In genomic region chr15:40369474-40369869, GRCh38 we compare ENCODE assay signal across 23 cellular contexts. TPM values are rescaled to one million over a fixed set of nuclear protein-coding genes. Genes with fewer than 3 reads are reported as not detected.
DNase-seq lines count a peak whose midpoint lies in the region; ATAC-seq, FAIRE-seq and TF ChIP-seq lines count a peak whose summit lies in the region.
"Had no signal": no experiment of that assay in that cellular context is flagged by ENCODE, and none has a peak within 500 bp of the region (broad histone marks: within the 10 kb centered on the region; RNA-seq: fewer than 3 reads in every experiment).

No MANE protein-coding gene starts in this region.

- no peak for DNase-seq in activated CD8-positive, alpha-beta memory T cell treated with anti-CD3 and anti-CD28 coated beads, Interleukin-2, amount 10 ng/mL, durations not matched to agents 7 days and 5 days
- no peak for DNase-seq in activated CD8-positive, alpha-beta memory T cell treated with anti-CD3 and anti-CD28 coated beads, Interleukin-2, amount 50 U/mL, for 48 hours
- peak; percentile 76 for DNase-seq in kidney
- peak; percentile 29 for DNase-seq in osteoblast (ENCODE audit: insufficient read length, low spot score, missing footprints)
- no peak for DNase-seq in NCI-H2107 (lab: John Stamatoyannopoulos, UW)
- DNase-seq in activated gamma-delta T cell treated with Interleukin-2 at 50 U/mL for 16 hours = no peak
- DNase-seq in NCI-H1930 (lab: John Stamatoyannopoulos, UW) = no peak
- DNase-seq: CD8-positive, alpha-beta T cell; HFFc6; MV-4-11; NCI-H187; NCI-H226; NCI-H524; NCI-H82; SHP77 treated with DMSO at 0.1 percent for 48 hours had no signal

- TF ChIP-seq CTCF in kidney (IDR thresholded peaks at IDR 0.05; ENCODE audit: borderline replicate concordance, extremely low read depth, insufficient read depth) = no peak
- no peak for TF ChIP-seq CTCF in osteoblast (IDR thresholded peaks at IDR 0.05; ENCODE audit: extremely low read depth, low read depth, low read length)

- no peak for FAIRE-seq in kidney (lab: Jason Lieb, UNC)
- FAIRE-seq: D721Med, GM12891, H1 had no signal

- H3K36me3 ChIP-seq in kidney (ENCODE audit: control insufficient read depth in 1 of 2, insufficient read depth in 2 of 2, low read length in 2 of 2) (no peaks in the 10 kb centered on the region), osteoblast (ENCODE audit: insufficient read depth, low read length) (no peaks in the 10 kb centered on the region)

- H3K27ac Mint-ChIP-seq in activated CD8-positive, alpha-beta memory T cell treated with anti-CD3 and anti-CD28 coated beads, Interleukin-2, amount 10 ng/mL, durations not matched to agents 7 days and 5 days = no peak overlapping the region
- H3K27ac Mint-ChIP-seq in activated T-helper 17 cell treated with anti-CD3 and anti-CD28 coated beads, Interleukin-2, amount 50 U/mL, for 72 hours = no peak overlapping the region
- H3K27ac Mint-ChIP-seq: CD8-positive, alpha-beta T cell; HFFc6 had no signal

- no peaks in the 10 kb centered on the region for H3K79me2 ChIP-seq in osteoblast (ENCODE audit: insufficient read depth, low read length)

- no peak for ATAC-seq in activated CD8-positive, alpha-beta memory T cell treated with anti-CD3 and anti-CD28 coated beads, Interleukin-2, amount 10 ng/mL, durations not matched to agents 7 days and 5 days
- no peak for ATAC-seq in activated T-helper 17 cell treated with anti-CD3 and anti-CD28 coated beads, Interleukin-2, amount 50 U/mL, for 72 hours (replicated peaks)
- ATAC-seq: CD8-positive, alpha-beta T cell had no signal

- peak overlapping the region; percentile 10 for H3K4me3 Mint-ChIP-seq in activated CD8-positive, alpha-beta memory T cell treated with anti-CD3 and anti-CD28 coated beads, Interleukin-2, amount 10 ng/mL, durations not matched to agents 7 days and 5 days
- peak overlapping the region; percentile 94 for H3K4me3 Mint-ChIP-seq in activated T-helper 17 cell treated with anti-CD3 and anti-CD28 coated beads, Interleukin-2, amount 50 U/mL, for 72 hours
- H3K4me3 Mint-ChIP-seq: HFFc6 had no signal

- H3K27me3 Mint-ChIP-seq in activated CD8-positive, alpha-beta memory T cell treated with anti-CD3 and anti-CD28 coated beads, Interleukin-2, amount 10 ng/mL, durations not matched to agents 7 days and 5 days = peaks cover 15% of the 10 kb centered on the region
- H3K27me3 Mint-ChIP-seq in activated T-helper 17 cell treated with anti-CD3 and anti-CD28 coated beads, Interleukin-2, amount 50 U/mL, for 72 hours = no peaks in the 10 kb centered on the region

- no peaks in the 10 kb centered on the region for H3K9me3 Mint-ChIP-seq in activated CD8-positive, alpha-beta memory T cell treated with anti-CD3 and anti-CD28 coated beads, Interleukin-2, amount 10 ng/mL, durations not matched to agents 7 days and 5 days (ENCODE audit: low read depth)
- no peaks in the 10 kb centered on the region for H3K9me3 Mint-ChIP-seq in activated T-helper 17 cell treated with anti-CD3 and anti-CD28 coated beads, Interleukin-2, amount 50 U/mL, for 72 hours
- H3K9me3 Mint-ChIP-seq: CD8-positive, alpha-beta T cell; HFFc6 had no signal

- H3K36me3 Mint-ChIP-seq in activated CD8-positive, alpha-beta memory T cell treated with anti-CD3 and anti-CD28 coated beads, Interleukin-2, amount 10 ng/mL, durations not matched to agents 7 days and 5 days = no peaks in the 10 kb centered on the region
- no peaks in the 10 kb centered on the region for H3K36me3 Mint-ChIP-seq in activated T-helper 17 cell treated with anti-CD3 and anti-CD28 coated beads, Interleukin-2, amount 50 U/mL, for 72 hours (ENCODE audit: low read depth)
- H3K36me3 Mint-ChIP-seq: CD8-positive, alpha-beta T cell had no signal

- H3K4me2 ChIP-seq in osteoblast (ENCODE audit: insufficient read depth, low read length) = no peak overlapping the region
- H3K4me2 ChIP-seq: KMS-11 had no signal

- no peak overlapping the region for H3K9ac ChIP-seq in kidney (ENCODE audit: low read length in 2 of 2)
- H3K9ac ChIP-seq: KMS-11 had no signal

- no peak overlapping the region for H3K27ac ChIP-seq in kidney (ENCODE audit: low read depth in 2 of 2, low read length in 2 of 2)
- no peak overlapping the region for H3K27ac ChIP-seq in osteoblast (ENCODE audit: low read depth, low read length)
- H3K27ac ChIP-seq: KMS-11 had no signal

- intact Hi-C loops in kidney (cut with DNase I) = no loop called here

- H4K20me1 ChIP-seq in osteoblast (ENCODE audit: insufficient read depth, low read length) = no peaks in the 10 kb centered on the region

- H2AFZ ChIP-seq in osteoblast (ENCODE audit: low read length) = no peak overlapping the region

- CTCF ChIA-PET in activated CD8-positive, alpha-beta memory T cell treated with anti-CD3 and anti-CD28 coated beads, Interleukin-2, amount 10 ng/mL, durations not matched to agents 7 days and 5 days (lab: Charles Lee) = interaction anchor here (0.7 to 12.5 kb wide), 8 partner anchors 11 to 52 kb away, joined by 3 to 138 read pairs (median 36); partner anchors contain the start of genes DISP2, INAFM2, IVD and KNSTRN

- H3K4me1 Mint-ChIP-seq in activated CD8-positive, alpha-beta memory T cell treated with anti-CD3 and anti-CD28 coated beads, Interleukin-2, amount 10 ng/mL, durations not matched to agents 7 days and 5 days = peaks cover 14% of the 10 kb centered on the region
- peaks cover 10% of the 10 kb centered on the region for H3K4me1 Mint-ChIP-seq in activated T-helper 17 cell treated with anti-CD3 and anti-CD28 coated beads, Interleukin-2, amount 50 U/mL, for 72 hours

- H3K9me3 ChIP-seq in kidney (ENCODE audit: control insufficient read depth in 1 of 2, low read length in 2 of 2) (no peaks in the 10 kb centered on the region), osteoblast (ENCODE audit: low read depth, low read length) (no peaks in the 10 kb centered on the region)

- H3K4me3 ChIP-seq in kidney (ENCODE audit: low read length in 2 of 2) = no peak overlapping the region
- no peak overlapping the region for H3K4me3 ChIP-seq in osteoblast (ENCODE audit: insufficient read depth, low read length)

- H3K4me1 ChIP-seq in kidney (ENCODE audit: control insufficient read depth in 1 of 2, insufficient read depth in 1 of 2, low read depth in 1 of 2, low read length in 2 of 2) (peaks cover 0 to 4% of the 10 kb centered on the region in 2 donors), osteoblast (ENCODE audit: insufficient read depth, low read length) (peaks cover 14% of the 10 kb centered on the region)

- no peaks in the 10 kb centered on the region for H3K27me3 ChIP-seq in osteoblast (ENCODE audit: insufficient read depth, low read length)

RNA-seq across cellular contexts. Expression of gene DISP2, which starts 11.5 kb away (rescaled TPM):
- under 1 TPM; 0.23 to 0.37 TPM for total RNA-seq in activated CD8-positive, alpha-beta memory T cell treated with anti-CD3 and anti-CD28 coated beads, Interleukin-2, amount 10 ng/mL, durations not matched to agents 7 days and 5 days
- total RNA-seq in activated T-helper 17 cell treated with anti-CD3 and anti-CD28 coated beads, Interleukin-2, amount 50 U/mL, for 72 hours = 1 to 10 TPM in 1 of 2 donors, under 1 TPM in 1; 0.11 to 1.6 TPM
- total RNA-seq in kidney (0.69 TPM), osteoblast (0.29 and 0.36 TPM in 2 replicates)
- polyA plus RNA-seq in kidney (ENCODE audit: insufficient read depth, low read depth, low replicate concordance) = 0.04 TPM

RNA-seq across cellular contexts. Expression of gene KNSTRN, which starts 13.0 kb away (rescaled TPM):
- 10 to 100 TPM; 77.1 to 82.0 TPM for total RNA-seq in activated CD8-positive, alpha-beta memory T cell treated with anti-CD3 and anti-CD28 coated beads, Interleukin-2, amount 10 ng/mL, durations not matched to agents 7 days and 5 days
- total RNA-seq in activated T-helper 17 cell treated with anti-CD3 and anti-CD28 coated beads, Interleukin-2, amount 50 U/mL, for 72 hours = 10 to 100 TPM; 48.5 to 65.9 TPM
- 7.4 TPM for total RNA-seq in kidney
- 5.5 TPM for polyA plus RNA-seq in kidney (ENCODE audit: insufficient read depth, low read depth, low replicate concordance)
- total RNA-seq in osteoblast = 19.9 and 28.6 TPM in 2 replicates

RNA-seq across cellular contexts. Expression of gene PHGR1, which starts 18.6 kb away (rescaled TPM):
- total RNA-seq in activated CD8-positive, alpha-beta memory T cell treated with anti-CD3 and anti-CD28 coated beads, Interleukin-2, amount 10 ng/mL, durations not matched to agents 7 days and 5 days = not detected
- not detected for total RNA-seq in activated T-helper 17 cell treated with anti-CD3 and anti-CD28 coated beads, Interleukin-2, amount 50 U/mL, for 72 hours
- total RNA-seq in kidney = not detected
- not detected for polyA plus RNA-seq in kidney (ENCODE audit: insufficient read depth, low read depth, low replicate concordance)
- total RNA-seq in osteoblast = not detected in 2 replicates
- total RNA-seq: A172; CD8-positive, alpha-beta T cell; H1; HFFc6; RPMI7951 had no signal
- polyA plus RNA-seq: BJ, H1 had no signal

RNA-seq across cellular contexts. Expression of gene CCDC9B, which starts 28.7 kb away (rescaled TPM):
- 1 to 10 TPM in 1 of 2 experiments, under 1 TPM in 1; 0.45 to 1.5 TPM for total RNA-seq in activated CD8-positive, alpha-beta memory T cell treated with anti-CD3 and anti-CD28 coated beads, Interleukin-2, amount 10 ng/mL, durations not matched to agents 7 days and 5 days
- 1 to 10 TPM in 1 of 2 donors, under 1 TPM in 1; 0.78 to 2.7 TPM for total RNA-seq in activated T-helper 17 cell treated with anti-CD3 and anti-CD28 coated beads, Interleukin-2, amount 50 U/mL, for 72 hours
- total RNA-seq in kidney (60.0 TPM), osteoblast (18.3 and 23.9 TPM in 2 replicates)
- polyA plus RNA-seq in kidney (ENCODE audit: insufficient read depth, low read depth, low replicate concordance) = 4.7 TPM

RNA-seq across cellular contexts. Expression of gene IVD, which starts 36.1 kb away (rescaled TPM):
- 10 to 100 TPM; 70.3 to 87.2 TPM for total RNA-seq in activated CD8-positive, alpha-beta memory T cell treated with anti-CD3 and anti-CD28 coated beads, Interleukin-2, amount 10 ng/mL, durations not matched to agents 7 days and 5 days
- 10 to 100 TPM; 48.8 to 57.9 TPM for total RNA-seq in activated T-helper 17 cell treated with anti-CD3 and anti-CD28 coated beads, Interleukin-2, amount 50 U/mL, for 72 hours
- total RNA-seq in kidney (76.9 TPM), osteoblast (38.6 and 46.3 TPM in 2 replicates)
- polyA plus RNA-seq in kidney (ENCODE audit: insufficient read depth, low read depth, low replicate concordance) = 83.0 TPM

Comparison
In these comparisons a context has a peak if more than half of its experiments do, and no peak if none do; other contexts are left out.
1. DNase-seq: peak in kidney (single experiment) and osteoblast (single experiment); none in activated CD8-positive, alpha-beta memory T cell treated with anti-CD3 and anti-CD28 coated beads, Interleukin-2, amount 10 ng/mL, durations not matched to agents 7 days and 5 days (single experiment), activated CD8-positive, alpha-beta memory T cell treated with anti-CD3 and anti-CD28 coated beads, Interleukin-2, amount 50 U/mL, for 48 hours (single experiment), NCI-H2107 (single experiment), activated gamma-delta T cell treated with Interleukin-2 at 50 U/mL for 16 hours (single experiment) and NCI-H1930 (0 of 2).